Comparison of ENCODE assay signal across 10 cellular contexts in genomic region chr3:151770941-151771340, GRCh38. TPM values are rescaled to one million over a fixed set of nuclear protein-coding genes. Genes with fewer than 3 reads are reported as not detected.
DNase-seq lines count a peak whose midpoint lies in the region; ATAC-seq, FAIRE-seq and TF ChIP-seq lines count a peak whose summit lies in the region.
"Had no signal": no experiment of that assay in that cellular context is flagged by ENCODE, and none has a peak within 500 bp of the region (broad histone marks: within the 10 kb centered on the region; RNA-seq: fewer than 3 reads in every experiment).

No MANE protein-coding gene starts in this region.

- peak overlapping the region; percentile 87 for H3K4me2 ChIP-seq in HepG2 (ENCODE audit: low read depth, low read length)

- H3K9me3 Mint-ChIP-seq in T-cell: no peaks in the 10 kb centered on the region
- H3K9me3 Mint-ChIP-seq: neural crest cell had no signal

- DNase-seq in M059J (ENCODE audit: low read depth): peak; percentile 87
- DNase-seq in caudate nucleus (lab: John Stamatoyannopoulos, UW): no peak
- peak; percentile 88 for DNase-seq in HepG2 (ENCODE audit: low spot score)
- DNase-seq in H54 (ENCODE audit: insufficient read length, low spot score): no peak
- no peak for DNase-seq in T-cell
- DNase-seq in amygdala (lab: John Stamatoyannopoulos, UW): no peak
- DNase-seq in stimulated activated CD4-positive, alpha-beta T cell treated with anti-CD3 and anti-CD28 coated beads, Interleukin-2, amount 100 ng/mL, for 24 hours: no peak
- DNase-seq: stimulated activated naive CD4-positive, alpha-beta T cell treated with Interleukin-2 at 50 U/mL for 16 hours had no signal

- peak; percentile 28; the same call in 1 of the 2 replicates for TF ChIP-seq RAD21 in HepG2 (CRISPR knock-in tag; IDR thresholded peaks at IDR 0.05)

- H3K4me3 ChIP-seq in HepG2 (replicated peaks in 1 of 3; ENCODE audit: insufficient read depth in 1 of 3, low read depth in 2 of 3, low read length in 3 of 3): peak overlapping the region; percentile 36 to 45 (median 45); a peak in 4 of 6 replicates
- peak overlapping the region in 1 of 5 donors; percentile 2 for H3K4me3 ChIP-seq in subcutaneous abdominal adipose tissue (ENCODE audit: low read depth in 1 of 5, low read length in 5 of 5)

- no peaks in the 10 kb centered on the region for H4K20me1 ChIP-seq in HepG2 (ENCODE audit: insufficient read depth, low read length)

- peak overlapping the region; percentile 48 for H3K27ac ChIP-seq in caudate nucleus (ENCODE audit: low read depth, low read length)
- peak overlapping the region; percentile 100 for H3K27ac ChIP-seq in HepG2 (ENCODE audit: extremely low read length, insufficient read depth, low read length)
- peak overlapping the region; percentile 92 for H3K27ac ChIP-seq in subcutaneous abdominal adipose tissue (ENCODE audit: low read depth, low read length)

- peak overlapping the region; percentile 90 for H3K9ac ChIP-seq in HepG2 (ENCODE audit: insufficient read depth, low read depth, low read length)
- H3K9ac ChIP-seq in subcutaneous abdominal adipose tissue (ENCODE audit: low read length in 5 of 5): peak overlapping the region in 3 of 5 donors; percentile 11 to 56 (median 52)

- CTCF ChIA-PET in HepG2 (lab: Yijun Ruan, JAX; ENCODE audit: low intra/inter-chr PET ratio, low total read pairs) (no interaction called here), T-cell (lab: Charles Lee) (no interaction called here)

- no peak overlapping the region for H2AFZ ChIP-seq in HepG2 (ENCODE audit: low read length)

- peak; percentile 57 for FAIRE-seq in HepG2 (lab: Jason Lieb, UNC)
- FAIRE-seq in H54 (lab: Jason Lieb, UNC): no peak

- H3K4me1 ChIP-seq in HepG2 (ENCODE audit: insufficient read depth, low read length) (peaks cover 72% of the 10 kb centered on the region), subcutaneous abdominal adipose tissue (ENCODE audit: control insufficient read depth in 5 of 5, insufficient read depth in 5 of 5, low read length in 5 of 5) (peaks cover 3 to 31% (median 24%) of the 10 kb centered on the region in 5 donors)

- POLR2A ChIA-PET in HepG2 (lab: Yijun Ruan, JAX) (interaction anchor here (1.3 to 3.1 kb wide), 4 partner anchors 11 to 45 kb away, joined by 4 to 32 read pairs (median 5); partner anchors contain the start of gene AADAC), T-cell (lab: Charles Lee) (interaction anchor here in 1 of 2 donors (0.5 kb wide), 1 partner anchor 134 kb away, joined by 3 read pairs; no protein-coding TSS in a partner anchor)

- 4% methylated on average over 4 of the region's 4 CpGs for WGBS in HepG2 (ENCODE audit: low lambda C conversion rate)

- in situ Hi-C loops in HepG2 (cut with HindIII; ENCODE audit: extremely low pct_ligation_motif_present, low pct_unique_long_range_greater_than_20kb): no loop called here

- ATAC-seq in HepG2 (peak; percentile 88), T-cell (replicated peaks in 1 of 4) (no peak)

- no TSS peak for BruUV-seq in HepG2 (replicated peaks; lab: Mats Ljungman, UMichigan)

- peaks cover 2 to 3% of the 10 kb centered on the region in 2 donors for H3K27me3 Mint-ChIP-seq in T-cell

- H3K27ac Mint-ChIP-seq in T-cell: no peak overlapping the region

- intact Hi-C loops in HepG2 (cut with micrococcal nuclease; ENCODE audit: unreplicated experiment): loop anchor here (1.0 to 5.0 kb wide), 5 partner anchors 18 to 303 kb away; no protein-coding TSS in a partner anchor

- no peaks in the 10 kb centered on the region for H3K36me3 Mint-ChIP-seq in T-cell

- TF ChIP-seq POLR2A in HepG2 (IDR thresholded peaks at IDR 0.05; ENCODE audit: insufficient read depth in 1 of 2, low read depth in 2 of 2, low read length in 2 of 2) (peak; percentile 32 to 65; a peak in 3 of 4 replicates), H54 (IDR thresholded peaks at IDR 0.05; ENCODE audit: low read depth, low read length) (no peak)

- H3K9me3 ChIP-seq in HepG2 (ENCODE audit: low read length) (no peaks in the 10 kb centered on the region), subcutaneous abdominal adipose tissue (ENCODE audit: control insufficient read depth in 5 of 5, low read length in 5 of 5) (no peaks in the 10 kb centered on the region)

- H3K27me3 ChIP-seq in HepG2 (ENCODE audit: control insufficient read depth in 1 of 2, insufficient read depth in 2 of 2, low read length in 2 of 2) (no peaks in the 10 kb centered on the region), subcutaneous abdominal adipose tissue (ENCODE audit: control insufficient read depth in 5 of 5, insufficient read depth in 4 of 5, low read length in 5 of 5) (no peaks in the 10 kb centered on the region)

- TF ChIP-seq EP300 in HepG2 (IDR thresholded peaks at IDR 0.05; ENCODE audit: low read depth in 2 of 2, low read length in 2 of 2) (peak; percentile 38 to 77; a peak in 3 of 4 replicates), HepG2 (CRISPR knock-in tag; IDR thresholded peaks at IDR 0.05; ENCODE audit: borderline replicate concordance) (peak; percentile 65; the same call in 1 of the 2 replicates)

- H3K36me3 ChIP-seq in HepG2 (replicated peaks in 1 of 2; ENCODE audit: control insufficient read depth in 1 of 2, insufficient read depth in 2 of 2, low read length in 2 of 2) (no peaks in the 10 kb centered on the region), subcutaneous abdominal adipose tissue (ENCODE audit: control insufficient read depth in 5 of 5, insufficient read depth in 5 of 5, low read length in 5 of 5) (no peaks in the 10 kb centered on the region)

- no peaks in the 10 kb centered on the region for H3K79me2 ChIP-seq in HepG2 (ENCODE audit: insufficient read depth, low read length)

- peak; percentile 21; the same call in 1 of the 2 replicates for TF ChIP-seq CTCF in HepG2 (CRISPR knock-in tag; IDR thresholded peaks at IDR 0.05)

- H3K4me1 Mint-ChIP-seq in T-cell: no peaks in the 10 kb centered on the region

- H3K4me3 Mint-ChIP-seq in T-cell: no peak overlapping the region
- H3K4me3 Mint-ChIP-seq: neural crest cell had no signal

TF ChIP-seq in HepG2, 621 proteins besides CTCF, POLR2A, EP300 and RAD21 (continues in another document):
- TF ChIP-seq GTF2F1 (IDR thresholded peaks at IDR 0.05; ENCODE audit: low read length) (no peak), STAG1 (CRISPR knock-in tag; IDR thresholded peaks at IDR 0.05) (peak; percentile 25)

RNA-seq across cellular contexts. Expression of gene AADACL2, which starts 37.2 kb away (rescaled TPM):
- not detected in 2 replicates for total RNA-seq in M059J (2014; rRNA removed; shearing (Covaris generic))
- total RNA-seq in HepG2 (2016; rRNA removed; fragmentation: Illumina TruSeq; extraction: Trizol) (not detected in 2 replicates), T-cell (not detected)
- total RNA-seq in HepG2 (2016; cell fraction: cytosol; rRNA removed; fragmentation: Illumina TruSeq; extraction: Trizol; ENCODE audit: low read depth): not detected in 2 replicates
- not detected in 2 replicates for total RNA-seq in HepG2 (2016; cell fraction: insoluble cytoplasmic fraction; rRNA removed; fragmentation: Illumina TruSeq; extraction: Trizol)
- not detected in 2 replicates for total RNA-seq in HepG2 (2016; cell fraction: membrane; rRNA removed; fragmentation: Illumina TruSeq; extraction: Trizol)
- total RNA-seq in HepG2 (2016; cell fraction: nucleus; rRNA removed; fragmentation: Illumina TruSeq; extraction: Trizol): not detected in 2 replicates
- polyA plus RNA-seq in HepG2 (2011; rRNA removed): not detected in 2 replicates
- polyA plus RNA-seq in HepG2 (2011; cell fraction: cytosol; rRNA removed): not detected in 2 replicates
- polyA plus RNA-seq in HepG2 (2011; cell fraction: nucleus; rRNA removed): not detected in 2 replicates
- polyA plus RNA-seq in HepG2 (2012): not detected in 2 replicates
- not detected in 2 replicates for polyA plus RNA-seq in HepG2 (2016; cell fraction: cytosol; fragmentation: Illumina TruSeq; extraction: Trizol; ENCODE audit: low read depth)
- not detected in 2 replicates for polyA plus RNA-seq in HepG2 (2016; cell fraction: insoluble cytoplasmic fraction; fragmentation: Illumina TruSeq; extraction: Trizol; ENCODE audit: low read depth)
- not detected in 2 replicates for polyA plus RNA-seq in HepG2 (2016; cell fraction: membrane; fragmentation: Illumina TruSeq; extraction: Trizol; ENCODE audit: low read depth)
- not detected in 2 replicates for polyA plus RNA-seq in HepG2 (2016; cell fraction: nucleus; fragmentation: Illumina TruSeq; extraction: Trizol; ENCODE audit: insufficient read depth, low read depth)
- not detected in 2 replicates for polyA minus RNA-seq in HepG2 (2011; rRNA and poly(A)+ RNA removed; ENCODE audit: low replicate concordance)
- not detected in 2 replicates for polyA minus RNA-seq in HepG2 (2011; cell fraction: cytosol; rRNA and poly(A)+ RNA removed)
- polyA minus RNA-seq in HepG2 (2011; cell fraction: nucleus; rRNA and poly(A)+ RNA removed): not detected in 2 replicates
- total RNA-seq: neural crest cell had no signal

RNA-seq across cellular contexts. Expression of gene AADAC, which starts 43.0 kb away (rescaled TPM):
- 0.39 TPM in 1 of 2 replicates, not detected in the other for total RNA-seq in M059J (2014; rRNA removed; shearing (Covaris generic))
- total RNA-seq in HepG2 (2016; rRNA removed; fragmentation: Illumina TruSeq; extraction: Trizol): 1.2 and 1.5 TPM in 2 replicates
- 0.30 and 0.35 TPM in 2 replicates for total RNA-seq in HepG2 (2016; cell fraction: cytosol; rRNA removed; fragmentation: Illumina TruSeq; extraction: Trizol; ENCODE audit: low read depth)
- total RNA-seq in HepG2 (2016; cell fraction: insoluble cytoplasmic fraction; rRNA removed; fragmentation: Illumina TruSeq; extraction: Trizol): 1.1 and 1.3 TPM in 2 replicates
- total RNA-seq in HepG2 (2016; cell fraction: membrane; rRNA removed; fragmentation: Illumina TruSeq; extraction: Trizol): 0.48 and 0.90 TPM in 2 replicates
- total RNA-seq in HepG2 (2016; cell fraction: nucleus; rRNA removed; fragmentation: Illumina TruSeq; extraction: Trizol): 0.68 and 0.72 TPM in 2 replicates
- polyA plus RNA-seq in HepG2 (2011; rRNA removed): 0.71 and 0.87 TPM in 2 replicates
- 0.23 and 0.41 TPM in 2 replicates for polyA plus RNA-seq in HepG2 (2011; cell fraction: cytosol; rRNA removed)
- polyA plus RNA-seq in HepG2 (2011; cell fraction: nucleus; rRNA removed): 0.26 and 0.35 TPM in 2 replicates
- polyA plus RNA-seq in HepG2 (2012): 1.1 and 1.3 TPM in 2 replicates
- 0.37 and 0.38 TPM in 2 replicates for polyA plus RNA-seq in HepG2 (2016; cell fraction: cytosol; fragmentation: Illumina TruSeq; extraction: Trizol; ENCODE audit: low read depth)
- 0.87 and 1.2 TPM in 2 replicates for polyA plus RNA-seq in HepG2 (2016; cell fraction: insoluble cytoplasmic fraction; fragmentation: Illumina TruSeq; extraction: Trizol; ENCODE audit: low read depth)
- polyA plus RNA-seq in HepG2 (2016; cell fraction: membrane; fragmentation: Illumina TruSeq; extraction: Trizol; ENCODE audit: low read depth): 0.55 and 0.73 TPM in 2 replicates
- polyA plus RNA-seq in HepG2 (2016; cell fraction: nucleus; fragmentation: Illumina TruSeq; extraction: Trizol; ENCODE audit: insufficient read depth, low read depth): 0.93 and 1.6 TPM in 2 replicates
- 0.22 TPM in 1 of 2 replicates, not detected in the other for polyA minus RNA-seq in HepG2 (2011; rRNA and poly(A)+ RNA removed; ENCODE audit: low replicate concordance)
- not detected in 2 replicates for polyA minus RNA-seq in HepG2 (2011; cell fraction: cytosol; rRNA and poly(A)+ RNA removed)
- polyA minus RNA-seq in HepG2 (2011; cell fraction: nucleus; rRNA and poly(A)+ RNA removed): 0.90 and 0.99 TPM in 2 replicates
- total RNA-seq in T-cell: under 1 TPM in 3 of 5 donors, not detected in 2; 0.20 to 0.38 (median 0.25) TPM
- total RNA-seq: neural crest cell had no signal

Comparison
In these comparisons a context has a peak if more than half of its experiments do, and no peak if none do; other contexts are left out.
1. DNase-seq: peak in M059J (single experiment) and HepG2 (single experiment); none in caudate nucleus (0 of 61), H54 (single experiment), T-cell (0 of 34), amygdala (0 of 56) and stimulated activated CD4-positive, alpha-beta T cell treated with anti-CD3 and anti-CD28 coated beads, Interleukin-2, amount 100 ng/mL, for 24 hours (0 of 2).
2. H3K27ac ChIP-seq: peak in every context shown above with its lines; median percentile 100 in HepG2; 92 in subcutaneous abdominal adipose tissue; 48 in caudate nucleus.